In genomic region chr6:144778773-144779531, GRCh38 we compare ENCODE assay signal across 1 cellular context.
TF ChIP-seq lines count a peak whose summit lies in the region.

No MANE protein-coding gene starts in this region.

TF ChIP-seq in WTC11, 78 proteins besides CTCF, POLR2A, EP300 and RAD21 (continued from another document):
- TF ChIP-seq STAT6 (CRISPR knock-in tag; conservative IDR thresholded peaks at IDR 0.05; ENCODE audit: low read depth), result no peak
